In genomic region chr4:145936142-145937020, GRCh38 we compare ENCODE assay signal across 8 cellular contexts. TPM values are rescaled to one million over a fixed set of nuclear protein-coding genes. Genes with fewer than 3 reads are reported as not detected.
DNase-seq lines count a peak whose midpoint lies in the region; ATAC-seq and TF ChIP-seq lines count a peak whose summit lies in the region.

No MANE protein-coding gene starts in this region.

- peaks cover 0 to 4% (median 2%) of the 10 kb centered on the region in 7 donors for H3K9me3 Mint-ChIP-seq in CD14-positive monocyte
- no peaks in the 10 kb centered on the region for H3K9me3 Mint-ChIP-seq in activated T-cell treated with anti-CD3 and anti-CD28 coated beads, Interleukin-2, amount 50 U/mL, for 24 hours
- H3K9me3 Mint-ChIP-seq in stimulated activated naive B cell treated with anti-CD40 and anti-IgM and Interleukin-4, amounts not matched to agents 10 μg/mL and 1 μg/mL and 100 μg/mL, for 72 hours, result no peaks in the 10 kb centered on the region

- TF ChIP-seq EP300 in esophagus muscularis mucosa (IDR thresholded peaks at IDR 0.05), result no peak

- peak overlapping the region; percentile 71 for H3K4me3 ChIP-seq in NT2/D1 (ENCODE audit: insufficient read length, low read depth)
- peak overlapping the region; percentile 71 to 91 (median 84) for H3K4me3 ChIP-seq in esophagus muscularis mucosa

- no peak for DNase-seq in CD14-positive monocyte (ENCODE audit: low spot score)
- DNase-seq in NT2/D1 (ENCODE audit: low read depth, low spot score), result peak; percentile 61
- peak; percentile 65 for DNase-seq in activated T-cell treated with anti-CD3 and anti-CD28 coated beads, Interleukin-2, amount 50 U/mL, for 24 hours
- peak; percentile 92 for DNase-seq in esophagus muscularis mucosa (ENCODE audit: extremely low spot score)
- DNase-seq in myocyte (ENCODE audit: low read depth), result peak; percentile 80
- DNase-seq in stimulated activated naive B cell treated with anti-CD40 and anti-IgM and Interleukin-4, amounts not matched to agents 10 μg/mL and 1 μg/mL and 100 μg/mL, for 72 hours, result peak; percentile 59

- H3K27me3 ChIP-seq in NT2/D1 (ENCODE audit: insufficient read depth, insufficient read length), result no peaks in the 10 kb centered on the region
- H3K27me3 ChIP-seq in esophagus muscularis mucosa, result no peaks in the 10 kb centered on the region

- ATAC-seq in GM19043 (IDR thresholded peaks at IDR 0.05; ENCODE audit: low read depth, unreplicated experiment) (peak; percentile 41), HG03354 (IDR thresholded peaks at IDR 0.05; ENCODE audit: poor library complexity, severe bottlenecking, unreplicated experiment) (peak; percentile 62)
- ATAC-seq in stimulated activated naive B cell treated with anti-CD40 and anti-IgM and Interleukin-4, amounts not matched to agents 10 μg/mL and 1 μg/mL and 100 μg/mL, for 72 hours (replicated peaks), result peak; percentile 60 to 64

- peaks cover 35 to 55% (median 38%) of the 10 kb centered on the region in 3 donors for H3K27me3 Mint-ChIP-seq in CD14-positive monocyte (ENCODE audit: low read depth in 3 of 3)
- no peaks in the 10 kb centered on the region for H3K27me3 Mint-ChIP-seq in activated T-cell treated with anti-CD3 and anti-CD28 coated beads, Interleukin-2, amount 50 U/mL, for 24 hours
- no peaks in the 10 kb centered on the region for H3K27me3 Mint-ChIP-seq in stimulated activated naive B cell treated with anti-CD40 and anti-IgM and Interleukin-4, amounts not matched to agents 10 μg/mL and 1 μg/mL and 100 μg/mL, for 72 hours

- no peak for TF ChIP-seq POLR2A in esophagus muscularis mucosa (IDR thresholded peaks at IDR 0.05; ENCODE audit: low read depth)

- intact Hi-C loops in CD14-positive monocyte (cut with micrococcal nuclease), result no loop called here
- intact Hi-C loops in esophagus muscularis mucosa (cut with DNase I), result loop anchor here (2.0 to 10.0 kb wide), 3 partner anchors 50 to 588 kb away; partner anchors contain the start of genes MMAA and SLC10A7

- H3K4me1 Mint-ChIP-seq in CD14-positive monocyte, result peaks cover 33% of the 10 kb centered on the region
- peaks cover 59% of the 10 kb centered on the region for H3K4me1 Mint-ChIP-seq in activated T-cell treated with anti-CD3 and anti-CD28 coated beads, Interleukin-2, amount 50 U/mL, for 24 hours (ENCODE audit: low read depth)
- peaks cover 26 to 44% of the 10 kb centered on the region in 2 donors for H3K4me1 Mint-ChIP-seq in stimulated activated naive B cell treated with anti-CD40 and anti-IgM and Interleukin-4, amounts not matched to agents 10 μg/mL and 1 μg/mL and 100 μg/mL, for 72 hours

- H3K4me1 ChIP-seq in NT2/D1 (ENCODE audit: insufficient read depth, insufficient read length) (no peaks in the 10 kb centered on the region), esophagus muscularis mucosa (peaks cover 15 to 50% (median 35%) of the 10 kb centered on the region in 4 donors)

- H3K27ac ChIP-seq in esophagus muscularis mucosa (replicated peaks in 1 of 4), result peak overlapping the region; percentile 89 to 96 (median 96)

- H3K9me3 ChIP-seq in NT2/D1 (ENCODE audit: insufficient read depth, low read length) (no peaks in the 10 kb centered on the region), esophagus muscularis mucosa (no peaks in the 10 kb centered on the region)

- TF ChIP-seq CTCF in CD14-positive monocyte (IDR thresholded peaks at IDR 0.05), result no peak
- peak in 1 of 3 experiments; percentile 30 for TF ChIP-seq CTCF in esophagus muscularis mucosa (IDR thresholded peaks at IDR 0.05)

- peaks cover 0 to 5% of the 10 kb centered on the region in 2 donors for H3K36me3 Mint-ChIP-seq in CD14-positive monocyte
- H3K36me3 Mint-ChIP-seq in activated T-cell treated with anti-CD3 and anti-CD28 coated beads, Interleukin-2, amount 50 U/mL, for 24 hours (ENCODE audit: low read depth), result peaks cover 42% of the 10 kb centered on the region
- H3K36me3 Mint-ChIP-seq in stimulated activated naive B cell treated with anti-CD40 and anti-IgM and Interleukin-4, amounts not matched to agents 10 μg/mL and 1 μg/mL and 100 μg/mL, for 72 hours, result peaks cover 3% of the 10 kb centered on the region in 2 donors

- H3K9ac ChIP-seq in NT2/D1 (ENCODE audit: insufficient read length, low read depth), result peak overlapping the region; percentile 86

- H3K4me3 Mint-ChIP-seq in CD14-positive monocyte, result peak overlapping the region; percentile 95 to 97
- H3K4me3 Mint-ChIP-seq in activated T-cell treated with anti-CD3 and anti-CD28 coated beads, Interleukin-2, amount 50 U/mL, for 24 hours, result peak overlapping the region; percentile 98
- peak overlapping the region; percentile 91 to 96 for H3K4me3 Mint-ChIP-seq in stimulated activated naive B cell treated with anti-CD40 and anti-IgM and Interleukin-4, amounts not matched to agents 10 μg/mL and 1 μg/mL and 100 μg/mL, for 72 hours

- H3K36me3 ChIP-seq in NT2/D1 (ENCODE audit: insufficient read depth, insufficient read length, low read length) (peaks cover 11% of the 10 kb centered on the region), esophagus muscularis mucosa (no peaks in the 10 kb centered on the region)

- H3K27ac Mint-ChIP-seq in CD14-positive monocyte, result peak overlapping the region in 3 of 7 donors; percentile 42 to 73 (median 66)
- peak overlapping the region; percentile 95 for H3K27ac Mint-ChIP-seq in activated T-cell treated with anti-CD3 and anti-CD28 coated beads, Interleukin-2, amount 50 U/mL, for 24 hours
- H3K27ac Mint-ChIP-seq in stimulated activated naive B cell treated with anti-CD40 and anti-IgM and Interleukin-4, amounts not matched to agents 10 μg/mL and 1 μg/mL and 100 μg/mL, for 72 hours, result peak overlapping the region; percentile 97

- 0% methylated on average over 39 of the region's 72 CpGs for WGBS in esophagus muscularis mucosa

RNA-seq across cellular contexts. Expression of gene ZNF827, which starts 2.2 kb away (rescaled TPM):
- not detected for polyA plus RNA-seq in CD14-positive monocyte
- total RNA-seq in esophagus muscularis mucosa (10 to 100 TPM; 11.1 to 27.2 (median 19.0) TPM), myocyte (8.5 and 10.4 TPM in 2 replicates)
- 10.0 TPM for polyA plus RNA-seq in myocyte (2012)
